ENCODE assay signal across 18 cellular contexts in genomic region chr19:9566729-9567128, GRCh38. TPM values are rescaled to one million over a fixed set of nuclear protein-coding genes. Genes with fewer than 3 reads are reported as not detected.
A peak's percentile ranks its signal among the peaks of the same experiment; 100 is the strongest.
DNase-seq lines count a peak whose midpoint lies in the region; ATAC-seq, FAIRE-seq and TF ChIP-seq lines count a peak whose summit lies in the region.
"Had no signal": no experiment of that assay in that cellular context is flagged by ENCODE, and none has a peak within 500 bp of the region (broad histone marks: within the 10 kb centered on the region; RNA-seq: fewer than 3 reads in every experiment).

No MANE protein-coding gene starts in this region.

- peak overlapping the region; percentile 3 to 48 (median 39); a peak in 18 of 20 replicates for H3K4me3 ChIP-seq in BLaER1 treated with 17β-estradiol and CSF1 and Interleukin-3, amounts not matched to agents 10 nM and 100 nM
- H3K4me3 ChIP-seq in PC-9 (peak overlapping the region; percentile 32; the same call in 1 of the 2 replicates), kidney (ENCODE audit: low read length in 2 of 2) (peak overlapping the region; percentile 14 to 33)
- H3K4me3 ChIP-seq: gastroesophageal sphincter, SJSA1 had no signal

- no peak for ATAC-seq in SK-N-SH treated with all-trans-retinoic acid at 6 μM for 48 hours
- ATAC-seq: gastroesophageal sphincter, sciatic nerve had no signal

- CTCF ChIA-PET in PC-9 (lab: Charles Lee), result no interaction called here

- no peak overlapping the region for H3K9ac ChIP-seq in BLaER1 treated with 17β-estradiol and CSF1 and Interleukin-3, amounts not matched to agents 10 nM and 100 nM
- no peak overlapping the region for H3K9ac ChIP-seq in kidney (ENCODE audit: low read length in 2 of 2)

- H3K4me1 ChIP-seq in BLaER1 treated with 17β-estradiol and CSF1 and Interleukin-3, amounts not matched to agents 10 nM and 100 nM, result no peaks in the 10 kb centered on the region
- no peaks in the 10 kb centered on the region for H3K4me1 ChIP-seq in PC-9 (replicated peaks; ENCODE audit: insufficient read depth)
- no peaks in the 10 kb centered on the region for H3K4me1 ChIP-seq in kidney (ENCODE audit: control insufficient read depth in 1 of 2, insufficient read depth in 1 of 2, low read depth in 1 of 2, low read length in 2 of 2)
- H3K4me1 ChIP-seq: gastroesophageal sphincter, SJSA1 had no signal

- H3K79me2 ChIP-seq in PC-9 (ENCODE audit: low read depth), result peaks cover 66% of the 10 kb centered on the region

- H4K20me1 ChIP-seq in BLaER1 treated with 17β-estradiol and CSF1 and Interleukin-3, amounts not matched to agents 10 nM and 100 nM, result peaks cover 0 to 42% (median 0%) of the 10 kb centered on the region in 11 experiments; a peak in 7 of 22 replicates
- no peaks in the 10 kb centered on the region for H4K20me1 ChIP-seq in PC-9 (ENCODE audit: insufficient read depth)

- TF ChIP-seq CTCF in GM12873 (IDR thresholded peaks at IDR 0.05; ENCODE audit: insufficient read depth, low read depth, low read length, missing control alignments), result peak; percentile 16
- TF ChIP-seq CTCF in PC-9 (conservative IDR thresholded peaks at IDR 0.05), result no peak
- no peak for TF ChIP-seq CTCF in kidney (IDR thresholded peaks at IDR 0.05; ENCODE audit: borderline replicate concordance, extremely low read depth, insufficient read depth)

- DNase-seq in PC-9 (no peak), kidney (no peak), NCI-H1092 treated with DMSO at 0.1 percent for 48 hours (lab: John Stamatoyannopoulos, UW) (no peak), 8988T (no peak), NCI-H524 treated with DMSO at 0.1 percent for 48 hours (lab: John Stamatoyannopoulos, UW) (no peak)
- DNase-seq: activated CD4-positive, alpha-beta T cell treated with anti-CD3 and anti-CD28 coated beads for 1 hour; aorta; DMS153; NCI-H2029; NCI-H510A; stimulated activated CD4-positive, alpha-beta T cell treated with anti-CD3 and anti-CD28 coated beads, Interleukin-2, amount 100 ng/mL, for 24 hours had no signal

- POLR2A ChIA-PET in PC-9 (lab: Charles Lee; ENCODE audit: unreplicated experiment), result interaction anchor here (0.5 kb wide), 1 partner anchor 11 kb away, joined by 4 read pairs; no protein-coding TSS in a partner anchor

- no peak overlapping the region for H2AFZ ChIP-seq in PC-9

- H3K27ac ChIP-seq in BLaER1 treated with 17β-estradiol and CSF1 and Interleukin-3, amounts not matched to agents 10 nM and 100 nM, result no peak overlapping the region
- H3K27ac ChIP-seq in PC-9 (no peak overlapping the region), kidney (ENCODE audit: low read depth in 2 of 2, low read length in 2 of 2) (no peak overlapping the region)
- H3K27ac ChIP-seq: epithelial cell of prostate, gastroesophageal sphincter, SJSA1 had no signal

- H3K4me2 ChIP-seq in BLaER1 treated with 17β-estradiol and CSF1 and Interleukin-3, amounts not matched to agents 10 nM and 100 nM, result no peak overlapping the region
- no peak overlapping the region for H3K4me2 ChIP-seq in PC-9

- BruUV-seq in PC-9 (replicated peaks; lab: Mats Ljungman, UMichigan), result no TSS peak

- H3K9me3 ChIP-seq in BLaER1 treated with 17β-estradiol and CSF1 and Interleukin-3, amounts not matched to agents 10 nM and 100 nM (replicated peaks in 1 of 11), result peaks cover 100% of the 10 kb centered on the region in 11 experiments
- H3K9me3 ChIP-seq in PC-9 (ENCODE audit: insufficient read depth, low read depth), result peaks cover 98% of the 10 kb centered on the region
- H3K9me3 ChIP-seq in kidney (ENCODE audit: control insufficient read depth in 1 of 2, low read length in 2 of 2), result peaks cover 64 to 87% of the 10 kb centered on the region in 2 donors

- FAIRE-seq in kidney (lab: Jason Lieb, UNC), result no peak

- intact Hi-C loops in PC-9 (cut with micrococcal nuclease; ENCODE audit: unreplicated experiment) (no loop called here), kidney (cut with DNase I) (no loop called here)

- H3K27me3 ChIP-seq in BLaER1 treated with 17β-estradiol and CSF1 and Interleukin-3, amounts not matched to agents 10 nM and 100 nM, result peaks cover 0 to 5% (median 0%) of the 10 kb centered on the region in 11 experiments; a peak in 2 of 22 replicates
- H3K27me3 ChIP-seq in PC-9 (ENCODE audit: insufficient read depth, low read depth), result no peaks in the 10 kb centered on the region
- H3K27me3 ChIP-seq: gastroesophageal sphincter, SJSA1 had no signal

- peaks cover 100% of the 10 kb centered on the region in 11 experiments for H3K36me3 ChIP-seq in BLaER1 treated with 17β-estradiol and CSF1 and Interleukin-3, amounts not matched to agents 10 nM and 100 nM
- H3K36me3 ChIP-seq in PC-9 (ENCODE audit: low read depth) (peaks cover 99% of the 10 kb centered on the region), kidney (ENCODE audit: control insufficient read depth in 1 of 2, insufficient read depth in 2 of 2, low read length in 2 of 2) (peaks cover 40 to 49% of the 10 kb centered on the region in 2 donors)

- no peaks in the 10 kb centered on the region for H3K9me2 ChIP-seq in PC-9 (ENCODE audit: insufficient read depth)

- peaks cover 68% of the 10 kb centered on the region for H3F3A ChIP-seq in PC-9 (ENCODE audit: insufficient read depth, low read depth)

TF ChIP-seq in SK-N-SH treated with all-trans-retinoic acid at 6 μM for 48 hours, 23 proteins besides CTCF, POLR2A, EP300 and RAD21 (continues in another document):
- TF ChIP-seq RARB (CRISPR knock-in tag; IDR thresholded peaks at IDR 0.05), result no peak
- TF ChIP-seq, protein P1, sequence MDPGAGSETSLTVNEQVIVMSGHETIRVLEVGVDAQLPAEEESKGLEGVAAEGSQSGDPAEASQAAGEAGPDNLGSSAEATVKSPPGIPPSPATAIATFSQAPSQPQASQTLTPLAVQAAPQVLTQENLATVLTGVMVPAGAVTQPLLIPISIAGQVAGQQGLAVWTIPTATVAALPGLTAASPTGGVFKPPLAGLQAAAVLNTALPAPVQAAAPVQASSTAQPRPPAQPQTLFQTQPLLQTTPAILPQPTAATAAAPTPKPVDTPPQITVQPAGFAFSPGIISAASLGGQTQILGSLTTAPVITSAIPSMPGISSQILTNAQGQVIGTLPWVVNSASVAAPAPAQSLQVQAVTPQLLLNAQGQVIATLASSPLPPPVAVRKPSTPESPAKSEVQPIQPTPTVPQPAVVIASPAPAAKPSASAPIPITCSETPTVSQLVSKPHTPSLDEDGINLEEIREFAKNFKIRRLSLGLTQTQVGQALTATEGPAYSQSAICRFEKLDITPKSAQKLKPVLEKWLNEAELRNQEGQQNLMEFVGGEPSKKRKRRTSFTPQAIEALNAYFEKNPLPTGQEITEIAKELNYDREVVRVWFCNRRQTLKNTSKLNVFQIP (CRISPR knock-in tag; IDR thresholded peaks at IDR 0.05; ENCODE audit: borderline replicate concordance, low read depth), result no peak
- TF ChIP-seq, protein P2, sequence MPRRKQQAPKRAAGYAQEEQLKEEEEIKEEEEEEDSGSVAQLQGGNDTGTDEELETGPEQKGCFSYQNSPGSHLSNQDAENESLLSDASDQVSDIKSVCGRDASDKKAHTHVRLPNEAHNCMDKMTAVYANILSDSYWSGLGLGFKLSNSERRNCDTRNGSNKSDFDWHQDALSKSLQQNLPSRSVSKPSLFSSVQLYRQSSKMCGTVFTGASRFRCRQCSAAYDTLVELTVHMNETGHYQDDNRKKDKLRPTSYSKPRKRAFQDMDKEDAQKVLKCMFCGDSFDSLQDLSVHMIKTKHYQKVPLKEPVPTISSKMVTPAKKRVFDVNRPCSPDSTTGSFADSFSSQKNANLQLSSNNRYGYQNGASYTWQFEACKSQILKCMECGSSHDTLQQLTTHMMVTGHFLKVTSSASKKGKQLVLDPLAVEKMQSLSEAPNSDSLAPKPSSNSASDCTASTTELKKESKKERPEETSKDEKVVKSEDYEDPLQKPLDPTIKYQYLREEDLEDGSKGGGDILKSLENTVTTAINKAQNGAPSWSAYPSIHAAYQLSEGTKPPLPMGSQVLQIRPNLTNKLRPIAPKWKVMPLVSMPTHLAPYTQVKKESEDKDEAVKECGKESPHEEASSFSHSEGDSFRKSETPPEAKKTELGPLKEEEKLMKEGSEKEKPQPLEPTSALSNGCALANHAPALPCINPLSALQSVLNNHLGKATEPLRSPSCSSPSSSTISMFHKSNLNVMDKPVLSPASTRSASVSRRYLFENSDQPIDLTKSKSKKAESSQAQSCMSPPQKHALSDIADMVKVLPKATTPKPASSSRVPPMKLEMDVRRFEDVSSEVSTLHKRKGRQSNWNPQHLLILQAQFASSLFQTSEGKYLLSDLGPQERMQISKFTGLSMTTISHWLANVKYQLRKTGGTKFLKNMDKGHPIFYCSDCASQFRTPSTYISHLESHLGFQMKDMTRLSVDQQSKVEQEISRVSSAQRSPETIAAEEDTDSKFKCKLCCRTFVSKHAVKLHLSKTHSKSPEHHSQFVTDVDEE (CRISPR knock-in tag; IDR thresholded peaks at IDR 0.05), result no peak
- no peak for TF ChIP-seq PPARA (CRISPR knock-in tag; IDR thresholded peaks at IDR 0.05; ENCODE audit: borderline replicate concordance)
- no peak for TF ChIP-seq BACH2 (CRISPR knock-in tag; IDR thresholded peaks at IDR 0.05; ENCODE audit: borderline replicate concordance)
- no peak for TF ChIP-seq ZFP3 (CRISPR knock-in tag; IDR thresholded peaks at IDR 0.05)
- no peak for TF ChIP-seq TOX (CRISPR knock-in tag; IDR thresholded peaks at IDR 0.05; ENCODE audit: borderline replicate concordance)
- TF ChIP-seq ISL1 (CRISPR knock-in tag; IDR thresholded peaks at IDR 0.05), result no peak
- TF ChIP-seq PATZ1 (CRISPR knock-in tag; IDR thresholded peaks at IDR 0.05; ENCODE audit: borderline replicate concordance), result no peak
- TF ChIP-seq ZC3H10 (CRISPR knock-in tag; IDR thresholded peaks at IDR 0.05), result no peak
- no peak for TF ChIP-seq ESRRG (CRISPR knock-in tag; IDR thresholded peaks at IDR 0.05)

RNA-seq across cellular contexts. Expression of gene ZNF121, which starts 17.6 kb away (rescaled TPM):
- 36.6 and 51.3 TPM in 2 replicates for total RNA-seq in PC-9 (2021)
- 40.3 TPM for total RNA-seq in kidney
- polyA plus RNA-seq in kidney (ENCODE audit: insufficient read depth, low read depth, low replicate concordance), result 2.8 TPM

RNA-seq across cellular contexts. Expression of gene ZNF426, which starts 28.3 kb away (rescaled TPM):
- 16.1 and 24.0 TPM in 2 replicates for total RNA-seq in PC-9 (2021)
- 22.9 TPM for total RNA-seq in kidney
- 2.9 TPM for polyA plus RNA-seq in kidney (ENCODE audit: insufficient read depth, low read depth, low replicate concordance)

RNA-seq across cellular contexts. Expression of gene ZNF561, which starts 54.3 kb away (rescaled TPM):
- total RNA-seq in PC-9 (2021), result 28.9 and 31.2 TPM in 2 replicates
- total RNA-seq in kidney, result 35.5 TPM
- polyA plus RNA-seq in kidney (ENCODE audit: insufficient read depth, low read depth, low replicate concordance), result 13.3 TPM
